ENCODE assay signal across 8 cellular contexts in genomic region chr6:156720739-156721714, GRCh38. TPM values are rescaled to one million over a fixed set of nuclear protein-coding genes. Genes with fewer than 3 reads are reported as not detected.
A peak's percentile ranks its signal among the peaks of the same experiment; 100 is the strongest.
DNase-seq lines count a peak whose midpoint lies in the region; ATAC-seq and TF ChIP-seq lines count a peak whose summit lies in the region.

No MANE protein-coding gene starts in this region.

- ATAC-seq in GM19043 (IDR thresholded peaks at IDR 0.05; ENCODE audit: low read depth, unreplicated experiment) (peak; percentile 48), HG03354 (IDR thresholded peaks at IDR 0.05; ENCODE audit: poor library complexity, severe bottlenecking, unreplicated experiment) (peak; percentile 47)

- no peak overlapping the region for H2BK12ac ChIP-seq in neuronal stem cell (ENCODE audit: low read length)

- no peak for TF ChIP-seq CTCF in testis (IDR thresholded peaks at IDR 0.05)

- H3K4me2 ChIP-seq in neuronal stem cell (ENCODE audit: insufficient read depth, low read length, poor library complexity, severe bottlenecking), result no peak overlapping the region

- peak overlapping the region; percentile 2 for H3K4me3 ChIP-seq in adipocyte (ENCODE audit: low read length)
- H3K4me3 ChIP-seq in testis, result no peak overlapping the region
- H3K4me3 ChIP-seq in neuronal stem cell (ENCODE audit: low read length in 2 of 2), result no peak overlapping the region

- no peak overlapping the region for H3K23ac ChIP-seq in neuronal stem cell (ENCODE audit: low read depth, low read length, poor library complexity)

- H2BK15ac ChIP-seq in neuronal stem cell (ENCODE audit: low read length), result no peak overlapping the region

- no peak overlapping the region for H4K8ac ChIP-seq in neuronal stem cell (ENCODE audit: low read depth, low read length)

- TF ChIP-seq POLR2A in testis (IDR thresholded peaks at IDR 0.05), result no peak

- no peak overlapping the region for H2BK5ac ChIP-seq in neuronal stem cell (ENCODE audit: low read length)

- H3K4ac ChIP-seq in neuronal stem cell (ENCODE audit: low read length), result no peak overlapping the region

- 28 to 31% methylated on average over 16 of the region's 16 CpGs for WGBS in testis, 2 donors
- no CpG with 5 or more reads among the region's 16 CpGs for WGBS in neuronal stem cell (ENCODE audit: extremely low coverage in 2 of 2, insufficient read length in 2 of 2, insufficient replicate concordance in 1 of 2), 2 donors

- H3K79me1 ChIP-seq in neuronal stem cell (ENCODE audit: low read depth, low read length), result no peaks in the 10 kb centered on the region

- no peak overlapping the region for H2BK120ac ChIP-seq in neuronal stem cell (ENCODE audit: low read depth, low read length)

- peak overlapping the region; percentile 60 for H3K9ac ChIP-seq in adipocyte (ENCODE audit: low read length)
- no peak overlapping the region for H3K9ac ChIP-seq in neuronal stem cell (ENCODE audit: low read depth, low read length, poor library complexity)

- intact Hi-C loops in testis (cut with DNase I; ENCODE audit: low total_unique reads), result loop anchor here (5.0 kb wide), 1 partner anchor 56 kb away; the partner anchor contains the start of gene ARID1B

- no peak overlapping the region for H3K18ac ChIP-seq in neuronal stem cell (ENCODE audit: low read length)

- H3K36me3 ChIP-seq in adipocyte (ENCODE audit: control insufficient read depth, insufficient read depth, low read length, severe bottlenecking), result no peaks in the 10 kb centered on the region
- H3K36me3 ChIP-seq in testis (ENCODE audit: low read depth, missing control alignments), result no peaks in the 10 kb centered on the region
- H3K36me3 ChIP-seq in neuronal stem cell (replicated peaks in 1 of 2; ENCODE audit: control insufficient read depth in 2 of 2, insufficient read depth in 2 of 2, low read length in 2 of 2), result no peaks in the 10 kb centered on the region

- in situ Hi-C loops in ACHN (cut with HindIII; ENCODE audit: low pct_ligation_motif_present, low pct_unique_long_range_greater_than_20kb, low sequenced_read_pairs), result no loop called here

- H3K14ac ChIP-seq in neuronal stem cell (ENCODE audit: low read length), result no peak overlapping the region

- no peak overlapping the region for H2AK5ac ChIP-seq in neuronal stem cell (ENCODE audit: low read depth, low read length)

- H3K27me3 ChIP-seq in adipocyte (replicated peaks; ENCODE audit: control insufficient read depth, insufficient read depth, low read length), result no peaks in the 10 kb centered on the region
- H3K27me3 ChIP-seq in testis, result no peaks in the 10 kb centered on the region
- H3K27me3 ChIP-seq in neuronal stem cell (ENCODE audit: control insufficient read depth in 3 of 3, insufficient read depth in 3 of 3, low read depth in 1 of 3, low read length in 3 of 3), result peaks cover 0 to 3% (median 2%) of the 10 kb centered on the region in 3 experiments

- no peak overlapping the region for H4K91ac ChIP-seq in neuronal stem cell (ENCODE audit: low read depth, low read length, poor library complexity)

- H3K9me3 ChIP-seq in adipocyte (ENCODE audit: control insufficient read depth, low read length) (no peaks in the 10 kb centered on the region), testis (no peaks in the 10 kb centered on the region), neuronal stem cell (replicated peaks in 1 of 2; ENCODE audit: control insufficient read depth in 2 of 2, insufficient read depth in 1 of 2, low read depth in 1 of 2, low read length in 2 of 2) (peaks cover 0 to 2% of the 10 kb centered on the region in 2 donors)

- DNase-seq in ACHN (peak; percentile 1), adipocyte (ENCODE audit: low read depth) (peak; percentile 11), kidney glomerular epithelial cell (lab: John Stamatoyannopoulos, UW) (peak; percentile 29), testis (peak; percentile 67), neuronal stem cell (ENCODE audit: low spot score) (no peak), NCI-H1092 treated with DMSO at 0.1 percent for 48 hours (lab: John Stamatoyannopoulos, UW) (no peak)

- H3K27ac ChIP-seq in testis, result peak overlapping the region; percentile 93 to 96
- no peak overlapping the region for H3K27ac ChIP-seq in neuronal stem cell (replicated peaks; ENCODE audit: low read length)

- H2AFZ ChIP-seq in neuronal stem cell (ENCODE audit: low read length), result no peak overlapping the region

- H3K4me1 ChIP-seq in adipocyte (ENCODE audit: control insufficient read depth, insufficient read depth, low read length) (peaks cover 27% of the 10 kb centered on the region), testis (peaks cover 42% of the 10 kb centered on the region), neuronal stem cell (ENCODE audit: control insufficient read depth in 2 of 2, insufficient read depth in 1 of 2, low read depth in 1 of 2, low read length in 2 of 2) (peaks cover 0 to 5% of the 10 kb centered on the region in 2 donors)

RNA-seq across cellular contexts. Expression of gene ARID1B, which starts 56.2 kb away (rescaled TPM):
- total RNA-seq in testis, result 100 to 1,000 TPM; 103 to 126 TPM
- 26.2 TPM for polyA plus RNA-seq in testis (ENCODE audit: insufficient read depth, low read depth, low replicate concordance)
- 33.3 TPM for polyA plus RNA-seq in neuronal stem cell (2013, experiment 1 of 2)
- 36.5 TPM for polyA plus RNA-seq in neuronal stem cell (2013, experiment 2 of 2)

Comparison
In these comparisons a context has a peak if more than half of its experiments do, and no peak if none do; other contexts are left out.
1. DNase-seq: peak in ACHN (single experiment), adipocyte (single experiment), kidney glomerular epithelial cell (single experiment) and testis (single experiment); none in neuronal stem cell (single experiment) and NCI-H1092 treated with DMSO at 0.1 percent for 48 hours (single experiment).